Comparison of ENCODE assay signal across 8 cellular contexts in the genomic region with DNA sequence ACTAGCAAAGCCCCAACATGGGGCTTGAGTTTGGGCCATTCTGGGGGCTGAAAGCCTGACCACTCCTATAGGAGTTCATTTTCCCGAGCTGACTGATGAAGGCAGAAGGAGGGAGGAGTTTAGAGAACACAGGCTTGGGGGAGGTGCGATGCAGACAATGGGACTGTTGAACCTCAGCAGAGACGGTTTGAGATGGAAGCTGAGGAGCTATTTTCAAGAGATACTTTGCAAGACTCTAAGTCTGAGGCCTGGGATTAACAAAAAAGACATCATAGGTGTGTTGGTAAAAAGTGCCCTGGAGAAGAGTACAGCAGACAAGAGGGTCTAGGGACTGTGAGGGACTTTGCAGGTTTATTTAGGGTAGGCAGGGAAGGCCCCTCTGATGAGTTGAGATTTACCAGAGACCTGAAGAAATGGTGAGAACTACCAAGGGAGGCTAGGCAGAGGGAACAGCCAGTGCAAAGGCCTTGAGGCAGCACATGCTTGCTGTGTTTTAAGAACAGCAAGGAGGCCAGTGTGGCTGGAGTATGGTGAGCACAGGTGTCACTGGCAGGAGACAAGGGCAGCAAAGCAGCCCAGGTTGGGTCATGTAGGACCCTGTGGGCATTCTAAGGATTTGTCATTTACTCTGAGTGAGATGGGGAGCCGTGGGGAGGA. TPM values are rescaled to one million over a fixed set of nuclear protein-coding genes. Genes with fewer than 3 reads are reported as not detected.
A peak's percentile ranks its signal among the peaks of the same experiment; 100 is the strongest.
DNase-seq lines count a peak whose midpoint lies in the region; ATAC-seq and TF ChIP-seq lines count a peak whose summit lies in the region.

No MANE protein-coding gene starts in this region.

- peaks cover 69% of the 10 kb centered on the region for H3K4me1 Mint-ChIP-seq in CD4-positive, alpha-beta T cell (ENCODE audit: low read depth)
- H3K4me1 Mint-ChIP-seq in activated T-helper 2 cell treated with anti-CD3 and anti-CD28 coated beads, Interferon-gamma antibody, Interleukin-2, Interleukin-4, amounts not matched to agents 10 μg/mL and 5 μg/mL and 100 μg/mL, durations not matched to agents 14 hours and 24 hours and 36 hours (ENCODE audit: low read depth), result peaks cover 36% of the 10 kb centered on the region
- H3K4me1 Mint-ChIP-seq in CD14-positive monocyte, result peaks cover 60% of the 10 kb centered on the region

- peak overlapping the region; percentile 82 for H3K56ac ChIP-seq in mesendoderm (ENCODE audit: low read length)

- H3K9ac ChIP-seq in KMS-11, result no peak overlapping the region
- peak overlapping the region; percentile 43 for H3K9ac ChIP-seq in mesendoderm (ENCODE audit: low read length)

- H3K27ac Mint-ChIP-seq in CD4-positive, alpha-beta T cell, result peak overlapping the region; percentile 71
- peak overlapping the region; percentile 23 for H3K27ac Mint-ChIP-seq in activated T-helper 2 cell treated with anti-CD3 and anti-CD28 coated beads, Interferon-gamma antibody, Interleukin-2, Interleukin-4, amounts not matched to agents 10 μg/mL and 5 μg/mL and 100 μg/mL, durations not matched to agents 14 hours and 24 hours and 36 hours
- H3K27ac Mint-ChIP-seq in CD14-positive monocyte, result peak overlapping the region in 1 of 7 donors; percentile 55

- H3K9me3 Mint-ChIP-seq in CD4-positive, alpha-beta T cell, result no peaks in the 10 kb centered on the region
- H3K9me3 Mint-ChIP-seq in activated T-helper 2 cell treated with anti-CD3 and anti-CD28 coated beads, Interferon-gamma antibody, Interleukin-2, Interleukin-4, amounts not matched to agents 10 μg/mL and 5 μg/mL and 100 μg/mL, durations not matched to agents 14 hours and 24 hours and 36 hours, result no peaks in the 10 kb centered on the region
- no peaks in the 10 kb centered on the region for H3K9me3 Mint-ChIP-seq in CD14-positive monocyte

- no peak overlapping the region for H3K23ac ChIP-seq in mesendoderm (ENCODE audit: low read length)

- WGBS in mesendoderm (ENCODE audit: extremely low coverage, insufficient coverage, low lambda C conversion rate), result no CpG with 5 or more reads among the region's 4 CpGs

- H3K4me3 ChIP-seq in KMS-11 (IDR thresholded peaks at IDR 0.05; ENCODE audit: insufficient read depth, low read depth, low read length) (no peak overlapping the region), mesendoderm (ENCODE audit: low read length) (no peak overlapping the region)

- intact Hi-C loops in CD4-positive, alpha-beta T cell (cut with DNase I, micrococcal nuclease), result no loop called here
- intact Hi-C loops in activated T-helper 2 cell treated with anti-CD3 and anti-CD28 coated beads, Interferon-gamma antibody, Interleukin-2, Interleukin-4, amounts not matched to agents 10 μg/mL and 5 μg/mL and 100 μg/mL, durations not matched to agents 14 hours and 24 hours and 36 hours (cut with micrococcal nuclease), result no loop called here
- intact Hi-C loops in CD14-positive monocyte (cut with micrococcal nuclease), result no loop called here

- no peak overlapping the region for H4K5ac ChIP-seq in mesendoderm (ENCODE audit: low read length)

- peaks cover 35% of the 10 kb centered on the region for H3K4me1 ChIP-seq in KMS-11 (ENCODE audit: low read depth, poor library complexity, severe bottlenecking)
- peaks cover 7% of the 10 kb centered on the region for H3K4me1 ChIP-seq in mesendoderm (ENCODE audit: control insufficient read depth, low read depth, low read length)

- no peaks in the 10 kb centered on the region for H4K20me1 ChIP-seq in KMS-11 (ENCODE audit: insufficient read depth)

- no peaks in the 10 kb centered on the region for H3K27me3 Mint-ChIP-seq in CD4-positive, alpha-beta T cell
- no peaks in the 10 kb centered on the region for H3K27me3 Mint-ChIP-seq in activated T-helper 2 cell treated with anti-CD3 and anti-CD28 coated beads, Interferon-gamma antibody, Interleukin-2, Interleukin-4, amounts not matched to agents 10 μg/mL and 5 μg/mL and 100 μg/mL, durations not matched to agents 14 hours and 24 hours and 36 hours (ENCODE audit: low read depth)
- peaks cover 0 to 4% (median 0%) of the 10 kb centered on the region in 3 donors for H3K27me3 Mint-ChIP-seq in CD14-positive monocyte (ENCODE audit: low read depth in 3 of 3)

- ATAC-seq in CD4-positive, alpha-beta T cell (ENCODE audit: poor library complexity), result no peak
- ATAC-seq in HG03442 (IDR thresholded peaks at IDR 0.05; ENCODE audit: unreplicated experiment), result no peak

- CTCF ChIA-PET in CD4-positive, alpha-beta T cell (lab: Charles Lee), result no interaction called here

- H3K4me2 ChIP-seq in KMS-11, result peak overlapping the region; percentile 53
- H3K4me2 ChIP-seq in mesendoderm (ENCODE audit: low read length), result no peak overlapping the region

- peak overlapping the region; percentile 70 for H2AK5ac ChIP-seq in mesendoderm (ENCODE audit: low read length)

- peak overlapping the region; percentile 13 for H3K27ac ChIP-seq in CD4-positive, alpha-beta T cell (ENCODE audit: low read depth, low read length)
- peak overlapping the region; percentile 19; the same call in 1 of the 2 replicates for H3K27ac ChIP-seq in KMS-11
- peak overlapping the region; percentile 6 for H3K27ac ChIP-seq in mesendoderm (ENCODE audit: low read depth, low read length)

- no peak for TF ChIP-seq CTCF in CD4-positive, alpha-beta T cell (IDR thresholded peaks at IDR 0.05)
- TF ChIP-seq CTCF in KMS-11 (conservative IDR thresholded peaks at IDR 0.05; ENCODE audit: low read depth, low read length) (no peak), CD14-positive monocyte (IDR thresholded peaks at IDR 0.05) (no peak)

- no peak overlapping the region for H2BK120ac ChIP-seq in mesendoderm (ENCODE audit: low read depth, low read length)

- DNase-seq in CD4-positive, alpha-beta T cell, result no peak
- DNase-seq in activated T-helper 2 cell treated with anti-CD3 and anti-CD28 coated beads, Interferon-gamma antibody, Interleukin-2, Interleukin-4, amounts not matched to agents 10 μg/mL and 5 μg/mL and 100 μg/mL, durations not matched to agents 14 hours and 24 hours and 36 hours (ENCODE audit: low spot score), result no peak
- DNase-seq in mesendoderm (peak; percentile 79), kidney tubule cell (ENCODE audit: low spot score) (no peak), CD14-positive monocyte (ENCODE audit: low spot score) (no peak), epidermal melanocyte (ENCODE audit: insufficient read length, low spot score) (no peak)

- H3K27me3 ChIP-seq in CD4-positive, alpha-beta T cell (ENCODE audit: control insufficient read depth, insufficient read depth, low read length), result no peaks in the 10 kb centered on the region
- no peaks in the 10 kb centered on the region for H3K27me3 ChIP-seq in KMS-11 (ENCODE audit: insufficient read depth, low read depth)
- no peaks in the 10 kb centered on the region for H3K27me3 ChIP-seq in mesendoderm (ENCODE audit: insufficient read depth, low read length, poor library complexity)

- H3K36me3 ChIP-seq in KMS-11 (ENCODE audit: insufficient read depth) (no peaks in the 10 kb centered on the region), mesendoderm (ENCODE audit: control insufficient read depth, insufficient read depth, low read length) (no peaks in the 10 kb centered on the region)

- H3K18ac ChIP-seq in mesendoderm (ENCODE audit: low read length), result peak overlapping the region; percentile 1

- H3K9me3 ChIP-seq in CD4-positive, alpha-beta T cell (ENCODE audit: control insufficient read depth, low read length), result no peaks in the 10 kb centered on the region

- peak overlapping the region; percentile 57 for H4K8ac ChIP-seq in mesendoderm (ENCODE audit: low read depth, low read length)

- POLR2A ChIA-PET in CD4-positive, alpha-beta T cell (lab: Charles Lee), result interaction anchor here (0.7 to 5.0 kb wide), 5 partner anchors 11 to 32 kb away, joined by 3 to 40 read pairs (median 3); a partner anchor contains a TSS

- H2BK15ac ChIP-seq in mesendoderm (replicated peaks; ENCODE audit: low read depth), result no peak overlapping the region

- no peak overlapping the region for H3K4ac ChIP-seq in mesendoderm (ENCODE audit: low read depth, low read length)

- peak overlapping the region; percentile 21 for H2BK5ac ChIP-seq in mesendoderm (ENCODE audit: low read length)

- H3K36me3 Mint-ChIP-seq in CD4-positive, alpha-beta T cell (ENCODE audit: low read depth), result peaks cover 3% of the 10 kb centered on the region
- H3K36me3 Mint-ChIP-seq in activated T-helper 2 cell treated with anti-CD3 and anti-CD28 coated beads, Interferon-gamma antibody, Interleukin-2, Interleukin-4, amounts not matched to agents 10 μg/mL and 5 μg/mL and 100 μg/mL, durations not matched to agents 14 hours and 24 hours and 36 hours (ENCODE audit: low read depth), result no peaks in the 10 kb centered on the region
- H3K36me3 Mint-ChIP-seq in CD14-positive monocyte, result no peaks in the 10 kb centered on the region

- H3K79me1 ChIP-seq in mesendoderm (ENCODE audit: low read length), result no peaks in the 10 kb centered on the region

- H2AFZ ChIP-seq in KMS-11 (ENCODE audit: low read depth), result peak overlapping the region; percentile 53

- H3K79me2 ChIP-seq in KMS-11 (ENCODE audit: insufficient read depth, low read depth) (no peaks in the 10 kb centered on the region), mesendoderm (ENCODE audit: control insufficient read depth, insufficient read depth, low read length) (no peaks in the 10 kb centered on the region)

- H3K4me3 Mint-ChIP-seq in CD4-positive, alpha-beta T cell, result peak overlapping the region; percentile 14
- no peak overlapping the region for H3K4me3 Mint-ChIP-seq in activated T-helper 2 cell treated with anti-CD3 and anti-CD28 coated beads, Interferon-gamma antibody, Interleukin-2, Interleukin-4, amounts not matched to agents 10 μg/mL and 5 μg/mL and 100 μg/mL, durations not matched to agents 14 hours and 24 hours and 36 hours (ENCODE audit: low read depth)
- no peak overlapping the region for H3K4me3 Mint-ChIP-seq in CD14-positive monocyte

RNA-seq across cellular contexts. Expression of a gene that starts 31.6 kb away (rescaled TPM):
- 100 to 1,000 TPM; 228 to 233 TPM for total RNA-seq in CD4-positive, alpha-beta T cell
- 433 and 442 TPM in 2 replicates for total RNA-seq in activated T-helper 2 cell treated with anti-CD3 and anti-CD28 coated beads, Interferon-gamma antibody, Interleukin-2, Interleukin-4, amounts not matched to agents 10 μg/mL and 5 μg/mL and 100 μg/mL, durations not matched to agents 14 hours and 24 hours and 36 hours
- 485 TPM for polyA plus RNA-seq in mesendoderm (2013, experiment 1 of 2)
- polyA plus RNA-seq in mesendoderm (2013, experiment 2 of 2), result 516 TPM
- polyA plus RNA-seq in CD14-positive monocyte, result 100 to 1,000 TPM; 178 to 194 TPM
